Comparison of ENCODE assay signal across 12 cellular contexts in the genomic region with DNA sequence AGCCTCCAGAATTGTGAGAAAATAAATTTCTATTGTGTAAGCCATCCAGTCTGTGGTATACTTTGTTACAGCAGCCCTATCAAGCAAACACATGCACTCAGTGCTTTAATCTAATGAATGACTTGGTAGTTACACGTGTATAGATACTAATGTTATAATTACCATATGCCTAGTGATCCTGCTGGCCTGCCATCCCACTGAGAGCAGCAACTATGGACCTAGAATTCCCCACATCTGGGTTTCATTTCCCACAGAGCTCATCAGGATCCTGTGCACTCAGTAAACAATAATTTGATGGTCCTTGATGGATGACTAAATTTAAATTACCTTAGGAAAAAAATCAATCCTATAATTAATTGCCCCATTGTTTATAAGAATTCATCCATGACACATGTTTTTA.
DNase-seq lines count a peak whose midpoint lies in the region; ATAC-seq, FAIRE-seq and TF ChIP-seq lines count a peak whose summit lies in the region.
"Had no signal": no experiment of that assay in that cellular context is flagged by ENCODE, and none has a peak within 500 bp of the region (broad histone marks: within the 10 kb centered on the region; RNA-seq: fewer than 3 reads in every experiment).

No MANE protein-coding gene starts in this region.

- no peak overlapping the region for H3K4me2 ChIP-seq in endothelial cell of umbilical vein (ENCODE audit: insufficient read depth, low read length)

- CTCF ChIA-PET in endothelial cell of umbilical vein (lab: Charles Lee) = interaction anchor here (1.2 kb wide), 1 partner anchor 57 kb away, joined by 5 read pairs; no protein-coding TSS in a partner anchor
- CTCF ChIA-PET in CD4-positive, alpha-beta T cell (lab: Charles Lee) = interaction anchor here (1.3 kb wide), 1 partner anchor 18 kb away, joined by 3 read pairs; no protein-coding TSS in a partner anchor
- CTCF ChIA-PET in activated CD8-positive, alpha-beta memory T cell treated with anti-CD3 and anti-CD28 coated beads, Interleukin-2, amount 10 ng/mL, durations not matched to agents 7 days and 5 days (lab: Charles Lee) = interaction anchor here (1.3 to 1.5 kb wide), 2 partner anchors 15 to 97 kb away, joined by 4 to 7 read pairs; no protein-coding TSS in a partner anchor

- DNase-seq in AG10803 (ENCODE audit: low read depth) = peak; percentile 78
- DNase-seq in NCI-H1417 (lab: John Stamatoyannopoulos, UW) = peak in 2 of 3 experiments; percentile 59 to 88
- peak; percentile 16 for DNase-seq in endothelial cell of umbilical vein (ENCODE audit: low read depth, low spot score)
- no peak for DNase-seq in prostate gland (ENCODE audit: low spot score)
- no peak for DNase-seq in CD4-positive, alpha-beta T cell
- DNase-seq in activated CD8-positive, alpha-beta memory T cell treated with anti-CD3 and anti-CD28 coated beads, Interleukin-2, amount 10 ng/mL, durations not matched to agents 7 days and 5 days = no peak
- DNase-seq: effector memory CD8-positive, alpha-beta T cell; NCI-H1092 had no signal

- no peak for FAIRE-seq in endothelial cell of umbilical vein (lab: Jason Lieb, UNC)

- 65% methylated on average over 1 of the region's 1 CpG for WGBS in prostate gland

- no TSS peak for BruUV-seq in endothelial cell of umbilical vein (replicated peaks; lab: Mats Ljungman, UMichigan)

- H3K4me3 Mint-ChIP-seq in CD4-positive, alpha-beta T cell = no peak overlapping the region
- no peak overlapping the region for H3K4me3 Mint-ChIP-seq in activated CD8-positive, alpha-beta memory T cell treated with anti-CD3 and anti-CD28 coated beads, Interleukin-2, amount 10 ng/mL, durations not matched to agents 7 days and 5 days
- H3K4me3 Mint-ChIP-seq: CD4-positive, CD25-positive, alpha-beta regulatory T cell; effector memory CD8-positive, alpha-beta T cell; natural killer cell treated with Interleukin-12 subunit alpha and Interleukin-12 subunit beta and Interleukin-15 and Interleukin-18, amount 100 ng/mL, for 72 hours had no signal

- H3K4me3 ChIP-seq in AG10803 (ENCODE audit: low read length) = no peak overlapping the region
- H3K4me3 ChIP-seq in endothelial cell of umbilical vein (replicated peaks in 1 of 3; ENCODE audit: insufficient read depth in 1 of 3, low read depth in 1 of 3, low read length in 3 of 3) = no peak overlapping the region
- no peak overlapping the region for H3K4me3 ChIP-seq in prostate gland

- H3K9ac ChIP-seq in endothelial cell of umbilical vein (replicated peaks; ENCODE audit: extremely low read depth, insufficient read depth, low read length) = no peak overlapping the region

- H3K4me1 ChIP-seq in endothelial cell of umbilical vein (ENCODE audit: control insufficient read depth, extremely low read depth, insufficient read depth, low read length) = peaks cover 4% of the 10 kb centered on the region
- peaks cover 5% of the 10 kb centered on the region for H3K4me1 ChIP-seq in prostate gland (replicated peaks)

- ATAC-seq in HG02759 (IDR thresholded peaks at IDR 0.05; ENCODE audit: unreplicated experiment) = no peak
- no peak for ATAC-seq in CD4-positive, alpha-beta T cell (ENCODE audit: poor library complexity)
- no peak for ATAC-seq in activated CD8-positive, alpha-beta memory T cell treated with anti-CD3 and anti-CD28 coated beads, Interleukin-2, amount 10 ng/mL, durations not matched to agents 7 days and 5 days
- ATAC-seq in HG02981 (IDR thresholded peaks at IDR 0.05; ENCODE audit: unreplicated experiment) = no peak

- H3K9me3 ChIP-seq in endothelial cell of umbilical vein (replicated peaks; ENCODE audit: control insufficient read depth, insufficient read depth, low read length) (no peaks in the 10 kb centered on the region), prostate gland (no peaks in the 10 kb centered on the region)
- H3K9me3 ChIP-seq in CD4-positive, alpha-beta T cell (ENCODE audit: control insufficient read depth, low read length) = no peaks in the 10 kb centered on the region

- peaks cover 6% of the 10 kb centered on the region for H3K4me1 Mint-ChIP-seq in CD4-positive, alpha-beta T cell (ENCODE audit: low read depth)
- H3K4me1 Mint-ChIP-seq in activated CD8-positive, alpha-beta memory T cell treated with anti-CD3 and anti-CD28 coated beads, Interleukin-2, amount 10 ng/mL, durations not matched to agents 7 days and 5 days = peaks cover 4% of the 10 kb centered on the region

- no peaks in the 10 kb centered on the region for H3K36me3 Mint-ChIP-seq in CD4-positive, alpha-beta T cell (ENCODE audit: low read depth)
- H3K36me3 Mint-ChIP-seq in activated CD8-positive, alpha-beta memory T cell treated with anti-CD3 and anti-CD28 coated beads, Interleukin-2, amount 10 ng/mL, durations not matched to agents 7 days and 5 days = no peaks in the 10 kb centered on the region
- H3K36me3 Mint-ChIP-seq: CD4-positive, CD25-positive, alpha-beta regulatory T cell had no signal

- TF ChIP-seq CTCF in AG10803 (conservative IDR thresholded peaks at IDR 0.05; ENCODE audit: low read length) (no peak), endothelial cell of umbilical vein (IDR thresholded peaks at IDR 0.05; ENCODE audit: extremely low read depth in 1 of 2, insufficient read depth in 1 of 2, low read depth in 1 of 2, low read length in 2 of 2) (no peak), prostate gland (IDR thresholded peaks at IDR 0.05) (no peak)
- TF ChIP-seq CTCF in CD4-positive, alpha-beta T cell (IDR thresholded peaks at IDR 0.05) = no peak

- dilution Hi-C loops in endothelial cell of umbilical vein (cut with MboI; ENCODE audit: extremely low pct_ligation_motif_present, low sequenced_read_pairs) = loop anchor here (25.0 kb wide), 2 partner anchors 98 to 323 kb away; partner anchors contain the start of genes RGS1 and RGS2

- no peaks in the 10 kb centered on the region for H3K9me1 ChIP-seq in endothelial cell of umbilical vein (replicated peaks; ENCODE audit: control insufficient read depth, extremely low read depth, insufficient read depth, low read length)

- no peak overlapping the region for H3K27ac Mint-ChIP-seq in CD4-positive, alpha-beta T cell
- H3K27ac Mint-ChIP-seq in activated CD8-positive, alpha-beta memory T cell treated with anti-CD3 and anti-CD28 coated beads, Interleukin-2, amount 10 ng/mL, durations not matched to agents 7 days and 5 days = no peak overlapping the region
- H3K27ac Mint-ChIP-seq: CD4-positive, CD25-positive, alpha-beta regulatory T cell; effector memory CD8-positive, alpha-beta T cell had no signal

- no peak for TF ChIP-seq POLR2A in endothelial cell of umbilical vein (IDR thresholded peaks at IDR 0.05; ENCODE audit: low read depth, low read length)
- TF ChIP-seq POLR2A in prostate gland (IDR thresholded peaks at IDR 0.05) = no peak

- H3K27me3 ChIP-seq in endothelial cell of umbilical vein (ENCODE audit: control insufficient read depth in 2 of 2, insufficient read depth in 2 of 2, low read length in 2 of 2) (no peaks in the 10 kb centered on the region), prostate gland (replicated peaks; ENCODE audit: insufficient read depth) (no peaks in the 10 kb centered on the region)
- H3K27me3 ChIP-seq in CD4-positive, alpha-beta T cell (ENCODE audit: control insufficient read depth, insufficient read depth, low read length) = no peaks in the 10 kb centered on the region

- H3K9me3 Mint-ChIP-seq in CD4-positive, alpha-beta T cell = no peaks in the 10 kb centered on the region
- no peaks in the 10 kb centered on the region for H3K9me3 Mint-ChIP-seq in activated CD8-positive, alpha-beta memory T cell treated with anti-CD3 and anti-CD28 coated beads, Interleukin-2, amount 10 ng/mL, durations not matched to agents 7 days and 5 days (ENCODE audit: low read depth)
- H3K9me3 Mint-ChIP-seq: effector memory CD8-positive, alpha-beta T cell; natural killer cell treated with Interleukin-12 subunit alpha and Interleukin-12 subunit beta and Interleukin-15 and Interleukin-18, amount 100 ng/mL, for 72 hours had no signal

- H3K79me2 ChIP-seq in endothelial cell of umbilical vein (ENCODE audit: control insufficient read depth, insufficient read depth, low read length) = no peaks in the 10 kb centered on the region

- intact Hi-C loops in endothelial cell of umbilical vein (cut with micrococcal nuclease) = loop anchor here (1.0 to 2.0 kb wide), 2 partner anchors 56 to 70 kb away; no protein-coding TSS in a partner anchor
- intact Hi-C loops in prostate gland (cut with DNase I) = loop anchor here (10.0 kb wide), 1 partner anchor 426 kb away; no protein-coding TSS in a partner anchor
- intact Hi-C loops in CD4-positive, alpha-beta T cell (cut with DNase I, micrococcal nuclease) = no loop called here

- H3K36me3 ChIP-seq in endothelial cell of umbilical vein (ENCODE audit: control insufficient read depth in 2 of 2, extremely low read depth in 1 of 2, insufficient read depth in 2 of 2, low read length in 2 of 2) (no peaks in the 10 kb centered on the region), prostate gland (no peaks in the 10 kb centered on the region)

- H3K27me3 Mint-ChIP-seq in CD4-positive, alpha-beta T cell = no peaks in the 10 kb centered on the region
- no peaks in the 10 kb centered on the region for H3K27me3 Mint-ChIP-seq in activated CD8-positive, alpha-beta memory T cell treated with anti-CD3 and anti-CD28 coated beads, Interleukin-2, amount 10 ng/mL, durations not matched to agents 7 days and 5 days
- H3K27me3 Mint-ChIP-seq: CD4-positive, CD25-positive, alpha-beta regulatory T cell; effector memory CD8-positive, alpha-beta T cell; natural killer cell treated with Interleukin-12 subunit alpha and Interleukin-12 subunit beta and Interleukin-15 and Interleukin-18, amount 100 ng/mL, for 72 hours had no signal

- POLR2A ChIA-PET in endothelial cell of umbilical vein (lab: Charles Lee) = no interaction called here
- POLR2A ChIA-PET in CD4-positive, alpha-beta T cell (lab: Charles Lee) = no interaction called here

- H4K20me1 ChIP-seq in endothelial cell of umbilical vein (replicated peaks; ENCODE audit: control insufficient read depth, extremely low read depth, insufficient read depth, low read length) = no peaks in the 10 kb centered on the region

- H2AFZ ChIP-seq in endothelial cell of umbilical vein (ENCODE audit: low read depth, low read length) = no peak overlapping the region

- H3K27ac ChIP-seq in endothelial cell of umbilical vein (ENCODE audit: insufficient read depth, low read depth, low read length) (peak overlapping the region; percentile 19), prostate gland (peak overlapping the region; percentile 42 to 64)
- H3K27ac ChIP-seq in CD4-positive, alpha-beta T cell (ENCODE audit: low read depth, low read length) = no peak overlapping the region

TF ChIP-seq in endothelial cell of umbilical vein, 7 proteins besides CTCF, POLR2A, EP300 and RAD21 (continues in another document):
- TF ChIP-seq MAX (IDR thresholded peaks at IDR 0.05; ENCODE audit: insufficient read depth, insufficient read length) (no peak), MYC (IDR thresholded peaks at IDR 0.05; ENCODE audit: low read depth, low read length) (no peak), POLR2AphosphoS5 (IDR thresholded peaks at IDR 0.05; ENCODE audit: insufficient read depth, low read depth, low read length) (no peak), FOS (IDR thresholded peaks at IDR 0.05; ENCODE audit: borderline replicate concordance, insufficient read depth, low read length) (no peak)

Comparison
In these comparisons a context has a peak if more than half of its experiments do, and no peak if none do; other contexts are left out.
1. DNase-seq: peak in AG10803 (single experiment), NCI-H1417 (2 of 3) and endothelial cell of umbilical vein (single experiment); none in prostate gland (single experiment), CD4-positive, alpha-beta T cell (0 of 10) and activated CD8-positive, alpha-beta memory T cell treated with anti-CD3 and anti-CD28 coated beads, Interleukin-2, amount 10 ng/mL, durations not matched to agents 7 days and 5 days (single experiment).
2. intact Hi-C loops: an anchor here in endothelial cell of umbilical vein (1.0 to 2.0 kb wide) and prostate gland (10.0 kb wide); none called in CD4-positive, alpha-beta T cell.